In genomic region chr19:49809987-49810389, GRCh38 we compare ENCODE assay signal across 9 cellular contexts. TPM values are rescaled to one million over a fixed set of nuclear protein-coding genes. Genes with fewer than 3 reads are reported as not detected.
DNase-seq lines count a peak whose midpoint lies in the region; ATAC-seq and TF ChIP-seq lines count a peak whose summit lies in the region.
"Had no signal": no experiment of that assay in that cellular context is flagged by ENCODE, and none has a peak within 500 bp of the region (broad histone marks: within the 10 kb centered on the region; RNA-seq: fewer than 3 reads in every experiment).

No MANE protein-coding gene starts in this region.

- in situ Hi-C loops in mammary epithelial cell (cut with MboI; ENCODE audit: low sequenced_read_pairs in 2 of 2), result no loop called here
- in situ Hi-C loops in transverse colon (cut with MboI; ENCODE audit: low pct_ligation_motif_present in 1 of 4, low pct_unique_long_range_greater_than_20kb in 1 of 4, low sequenced_read_pairs in 3 of 4), result loop anchor here in 1 of 4 donors (10.0 kb wide), 1 partner anchor 55 kb away; the partner anchor contains the start of gene PNKP

- no peak for TF ChIP-seq EP300 in transverse colon (IDR thresholded peaks at IDR 0.05; ENCODE audit: low read depth)

- TF ChIP-seq POLR2A in breast epithelium (IDR thresholded peaks at IDR 0.05) (no peak), transverse colon (IDR thresholded peaks at IDR 0.05) (no peak)

- H3K9me3 ChIP-seq in breast epithelium (no peaks in the 10 kb centered on the region), mammary epithelial cell (replicated peaks; ENCODE audit: insufficient read depth, low read length) (no peaks in the 10 kb centered on the region), muscle layer of colon (ENCODE audit: low read length) (no peaks in the 10 kb centered on the region), transverse colon (no peaks in the 10 kb centered on the region)

- H3K9ac ChIP-seq in mammary epithelial cell (ENCODE audit: insufficient read depth, low read length) (no peak overlapping the region), muscle layer of colon (ENCODE audit: low read length) (peak overlapping the region; percentile 49)

- H3K9me3 Mint-ChIP-seq in brain, result no peaks in the 10 kb centered on the region

- no TSS peak for BruUV-seq in mammary epithelial cell (replicated peaks; lab: Mats Ljungman, UMichigan)

- peak overlapping the region; percentile 84 to 91 (median 87) for H3K4me3 Mint-ChIP-seq in brain

- intact Hi-C loops in breast epithelium (cut with DNase I; ENCODE audit: low total_unique reads) (no loop called here), mammary epithelial cell (cut with micrococcal nuclease) (loop anchor here (2.0 kb wide), 1 partner anchor 59 kb away; no protein-coding TSS in a partner anchor), transverse colon (cut with DNase I; ENCODE audit: low total_unique reads) (loop anchor here (5.0 kb wide), 1 partner anchor 43 kb away; the partner anchor contains the start of gene AP2A1)

- peaks cover 7 to 14% of the 10 kb centered on the region in 2 donors for H3K4me1 ChIP-seq in breast epithelium
- peaks cover 10% of the 10 kb centered on the region for H3K4me1 ChIP-seq in mammary epithelial cell (ENCODE audit: insufficient read depth, low read length)
- peaks cover 25% of the 10 kb centered on the region for H3K4me1 ChIP-seq in muscle layer of colon (ENCODE audit: insufficient read depth, low read length)
- H3K4me1 ChIP-seq in transverse colon, result peaks cover 4 to 29% (median 16%) of the 10 kb centered on the region in 4 donors

- H3K79me2 ChIP-seq in mammary epithelial cell (ENCODE audit: insufficient read depth, low read length), result no peaks in the 10 kb centered on the region

- H4K20me1 ChIP-seq in mammary epithelial cell (ENCODE audit: insufficient read depth, low read length), result no peaks in the 10 kb centered on the region

- H3K36me3 ChIP-seq in breast epithelium, result no peaks in the 10 kb centered on the region
- H3K36me3 ChIP-seq in mammary epithelial cell (ENCODE audit: insufficient read depth, low read length), result no peaks in the 10 kb centered on the region
- H3K36me3 ChIP-seq in muscle layer of colon (ENCODE audit: insufficient read depth, low read length), result peaks cover 13% of the 10 kb centered on the region
- H3K36me3 ChIP-seq in transverse colon, result no peaks in the 10 kb centered on the region

- DNase-seq in breast epithelium (ENCODE audit: low spot score in 2 of 2) (no peak), mammary epithelial cell (no peak), transverse colon (no peak), anterior cingulate cortex (lab: John Stamatoyannopoulos, UW) (no peak), OCI-M2 (lab: John Stamatoyannopoulos, UW; ENCODE audit: unreplicated experiment) (no peak)
- DNase-seq: COR-L47 had no signal

- H3K27ac ChIP-seq in breast epithelium, result peak overlapping the region; percentile 92 to 98
- H3K27ac ChIP-seq in mammary epithelial cell (ENCODE audit: insufficient read depth, low read depth, low read length), result no peak overlapping the region
- peak overlapping the region; percentile 72 for H3K27ac ChIP-seq in muscle layer of colon (ENCODE audit: low read depth, low read length)
- H3K27ac ChIP-seq in transverse colon, result peak overlapping the region; percentile 62 to 84 (median 78)

- no peak for TF ChIP-seq CTCF in breast epithelium (IDR thresholded peaks at IDR 0.05)
- no peak for TF ChIP-seq CTCF in mammary epithelial cell (conservative IDR thresholded peaks at IDR 0.05 in 1 of 2, IDR thresholded peaks at IDR 0.05 in 1 of 2; ENCODE audit: extremely low read depth in 1 of 2, insufficient read depth in 1 of 2, low read depth in 1 of 2, low read length in 2 of 2)
- TF ChIP-seq CTCF in brain (conservative IDR thresholded peaks at IDR 0.05), result no peak
- TF ChIP-seq CTCF in transverse colon (IDR thresholded peaks at IDR 0.05), result no peak

- H2AFZ ChIP-seq in mammary epithelial cell (ENCODE audit: low read depth, low read length), result no peak overlapping the region

- peak overlapping the region; percentile 73 to 96 (median 76) for H3K4me3 ChIP-seq in breast epithelium
- no peak overlapping the region for H3K4me3 ChIP-seq in mammary epithelial cell (replicated peaks in 1 of 3; ENCODE audit: insufficient read depth in 1 of 3, low read depth in 2 of 3, low read length in 3 of 3)
- peak overlapping the region; percentile 45 to 72 for H3K4me3 ChIP-seq in muscle layer of colon (ENCODE audit: low read depth in 1 of 2, low read length in 2 of 2)
- peak overlapping the region in 1 of 4 donors; percentile 57 for H3K4me3 ChIP-seq in transverse colon

- H3K36me3 Mint-ChIP-seq in brain, result peaks cover 6% of the 10 kb centered on the region

- peak overlapping the region; percentile 79 to 98 (median 95) for H3K27ac Mint-ChIP-seq in brain

- ATAC-seq in GM19395 (IDR thresholded peaks at IDR 0.05; ENCODE audit: unreplicated experiment), result no peak

- H3K4me1 Mint-ChIP-seq in brain, result peaks cover 57% of the 10 kb centered on the region

- dilution Hi-C loops in mammary epithelial cell (cut with HindIII; ENCODE audit: low sequenced_read_pairs), result loop anchor here (5.0 to 10.0 kb wide), 4 partner anchors 62 to 293 kb away; partner anchors contain the start of genes RRAS and SCAF1

- CTCF ChIA-PET in mammary epithelial cell (lab: Charles Lee; ENCODE audit: low non-redundant PET), result no interaction called here

- H3K27me3 ChIP-seq in breast epithelium (no peaks in the 10 kb centered on the region), mammary epithelial cell (ENCODE audit: insufficient read depth, low read length) (no peaks in the 10 kb centered on the region), muscle layer of colon (ENCODE audit: control insufficient read depth in 1 of 2, insufficient read depth in 2 of 2, low read length in 2 of 2) (no peaks in the 10 kb centered on the region), transverse colon (no peaks in the 10 kb centered on the region)

- H3K27me3 Mint-ChIP-seq in brain, result no peaks in the 10 kb centered on the region

- WGBS in mammary epithelial cell (ENCODE audit: low coverage, missing lambda C conversion rate), result 88% methylated on average over 1 of the region's 5 CpGs
- WGBS in transverse colon (ENCODE audit: low coverage in 1 of 2), 2 donors, result 87% methylated on average over 5 of the region's 5 CpGs; no CpG with 5 or more reads in 1 of the 2 donors

- no peak overlapping the region for H3K4me2 ChIP-seq in mammary epithelial cell (ENCODE audit: insufficient read depth, low read depth, low read length)

RNA-seq across cellular contexts. Expression of gene FUZ, which starts 3.1 kb away (rescaled TPM):
- total RNA-seq in breast epithelium (10 to 100 TPM; 13.0 to 27.4 (median 18.7) TPM), mammary epithelial cell (10 to 100 TPM in 1 of 2 donors, 1 to 10 TPM in 1; 9.2 to 10.8 TPM), transverse colon (10 to 100 TPM; 10.2 to 20.1 (median 13.1) TPM)
- polyA plus RNA-seq in mammary epithelial cell (9.0 TPM), brain (ENCODE audit: insufficient read depth, low read depth, low replicate concordance) (89.3 TPM)
- polyA minus RNA-seq in mammary epithelial cell, result 34.3 TPM

RNA-seq across cellular contexts. Expression of gene MED25, which starts 8.1 kb away (rescaled TPM):
- 10 to 100 TPM; 16.3 to 27.5 (median 20.6) TPM for total RNA-seq in breast epithelium
- total RNA-seq in mammary epithelial cell, result 10 to 100 TPM; 18.3 to 51.8 TPM
- polyA plus RNA-seq in mammary epithelial cell, result 29.7 TPM
- 45.4 TPM for polyA minus RNA-seq in mammary epithelial cell
- polyA plus RNA-seq in brain (ENCODE audit: insufficient read depth, low read depth, low replicate concordance), result 96.6 TPM
- total RNA-seq in transverse colon, result 10 to 100 TPM; 26.9 to 46.6 (median 38.7) TPM

RNA-seq across cellular contexts. Expression of gene PTOV1, which starts 41.0 kb away (rescaled TPM):
- 10 to 100 TPM; 45.1 to 95.0 (median 90.3) TPM for total RNA-seq in breast epithelium
- 10 to 100 TPM; 28.8 to 85.6 TPM for total RNA-seq in mammary epithelial cell
- polyA plus RNA-seq in mammary epithelial cell, result 57.1 TPM
- 50.3 TPM for polyA minus RNA-seq in mammary epithelial cell
- 431 TPM for polyA plus RNA-seq in brain (ENCODE audit: insufficient read depth, low read depth, low replicate concordance)
- total RNA-seq in transverse colon, result 100 to 1,000 TPM in 1 of 4 donors, 10 to 100 TPM in 3; 62.3 to 203 (median 66.8) TPM

RNA-seq across cellular contexts. Expression of gene AP2A1, which starts 43.2 kb away (rescaled TPM):
- 10 to 100 TPM; 42.1 to 71.0 (median 59.3) TPM for total RNA-seq in breast epithelium
- total RNA-seq in mammary epithelial cell, result 10 to 100 TPM; 70.3 to 98.8 TPM
- polyA plus RNA-seq in mammary epithelial cell, result 78.2 TPM
- 70.8 TPM for polyA minus RNA-seq in mammary epithelial cell
- polyA plus RNA-seq in brain (ENCODE audit: insufficient read depth, low read depth, low replicate concordance), result 106 TPM
- total RNA-seq in transverse colon, result 100 to 1,000 TPM in 2 of 4 donors, 10 to 100 TPM in 2; 71.1 to 125 (median 93.0) TPM

RNA-seq across cellular contexts. Expression of gene TSKS, which starts 46.9 kb away (rescaled TPM):
- total RNA-seq in breast epithelium (under 1 TPM in 2 of 3 donors, not detected in 1; 0.33 to 0.96 TPM), mammary epithelial cell (not detected), transverse colon (10 to 100 TPM in 1 of 4 donors, under 1 TPM in 2, not detected in 1; 0.32 to 12.7 (median 0.82) TPM)
- polyA plus RNA-seq in mammary epithelial cell (not detected), brain (ENCODE audit: insufficient read depth, low read depth, low replicate concordance) (not detected)
- polyA minus RNA-seq in mammary epithelial cell, result not detected

Comparison
In these comparisons a context has a peak if more than half of its experiments do, and no peak if none do; other contexts are left out.
1. H3K4me3 ChIP-seq: peak in breast epithelium (3 of 3) and muscle layer of colon (2 of 2); none in mammary epithelial cell (0 of 3).